Comparison of ENCODE assay signal across 8 cellular contexts in genomic region chr7:21426958-21427860, GRCh38. TPM values are rescaled to one million over a fixed set of nuclear protein-coding genes. Genes with fewer than 3 reads are reported as not detected.
DNase-seq lines count a peak whose midpoint lies in the region; ATAC-seq, FAIRE-seq and TF ChIP-seq lines count a peak whose summit lies in the region.

No MANE protein-coding gene starts in this region.

- H3K9ac ChIP-seq in HepG2 (ENCODE audit: insufficient read depth, low read depth, low read length) = peak overlapping the region; percentile 84

- no peaks in the 10 kb centered on the region for H4K20me1 ChIP-seq in HepG2 (ENCODE audit: insufficient read depth, low read length)

- CTCF ChIA-PET in HepG2 (lab: Yijun Ruan, JAX; ENCODE audit: low intra/inter-chr PET ratio, low total read pairs) = no interaction called here

- ATAC-seq in GM19395 (IDR thresholded peaks at IDR 0.05; ENCODE audit: unreplicated experiment) (peak; percentile 79), HG03558 (IDR thresholded peaks at IDR 0.05; ENCODE audit: extremely low read depth, unreplicated experiment) (peak; percentile 74), HepG2 (peak; percentile 93)

- no peaks in the 10 kb centered on the region for H3K9me3 Mint-ChIP-seq in CD14-positive monocyte

- peak overlapping the region; percentile 70 to 82 (median 75) for H3K4me3 ChIP-seq in HepG2 (replicated peaks in 1 of 3; ENCODE audit: insufficient read depth in 1 of 3, low read depth in 2 of 3, low read length in 3 of 3)

- H3K79me2 ChIP-seq in HepG2 (ENCODE audit: insufficient read depth, low read length) = no peaks in the 10 kb centered on the region

- H3K9me3 ChIP-seq in HepG2 (ENCODE audit: low read length) = no peaks in the 10 kb centered on the region

- TF ChIP-seq EP300 in HepG2 (IDR thresholded peaks at IDR 0.05; ENCODE audit: low read depth in 2 of 2, low read length in 2 of 2) = 0 out of 4 replicates have a peak, but pooled peaks of 1 of the 2 experiments have one; percentile 26
- TF ChIP-seq EP300 in HepG2 (CRISPR knock-in tag; IDR thresholded peaks at IDR 0.05; ENCODE audit: borderline replicate concordance) = no peak

- TSS peak; percentile 79 for BruUV-seq in HepG2 (replicated peaks; lab: Mats Ljungman, UMichigan)

- H3K4me1 Mint-ChIP-seq in CD14-positive monocyte = peaks cover 41% of the 10 kb centered on the region

- intact Hi-C loops in CD14-positive monocyte (cut with micrococcal nuclease) = loop anchor here (5.0 kb wide), 1 partner anchor 70 kb away; no protein-coding TSS in a partner anchor
- intact Hi-C loops in HepG2 (cut with micrococcal nuclease; ENCODE audit: unreplicated experiment) = loop anchor here (1.0 to 5.0 kb wide), 3 partner anchors 60 to 166 kb away; no protein-coding TSS in a partner anchor

- peak overlapping the region; percentile 95 for H3K27ac ChIP-seq in HepG2 (ENCODE audit: extremely low read length, insufficient read depth, low read length)

- DNase-seq in CD14-positive monocyte (ENCODE audit: low spot score) (peak; percentile 98), NCI-H748 (lab: John Stamatoyannopoulos, UW; ENCODE audit: unreplicated experiment) (peak; percentile 99), dermis blood vessel endothelial cell (peak; percentile 98), HepG2 (ENCODE audit: low spot score) (peak; percentile 94)
- DNase-seq in activated CD4-positive, alpha-beta T cell treated with anti-CD3 and anti-CD28 coated beads, Interleukin-2, amount 50 U/mL, for 24 hours (ENCODE audit: low read depth in 1 of 2, low spot score in 1 of 2) = peak; percentile 98
- peak; percentile 95 to 97 for DNase-seq in stimulated activated CD4-positive, alpha-beta T cell treated with anti-CD3 and anti-CD28 coated beads, Interleukin-2, amount 100 ng/mL, for 48 hours

- TF ChIP-seq CTCF in CD14-positive monocyte (IDR thresholded peaks at IDR 0.05) (no peak), HepG2 (CRISPR knock-in tag; IDR thresholded peaks at IDR 0.05) (peak; percentile 13; the same call in 1 of the 2 replicates)

- WGBS in HepG2 (ENCODE audit: low lambda C conversion rate) = 2% methylated on average over 27 of the region's 78 CpGs

- peak overlapping the region; percentile 97 to 99 for H3K4me3 Mint-ChIP-seq in CD14-positive monocyte

- H3K36me3 Mint-ChIP-seq in CD14-positive monocyte = peaks cover 0 to 11% of the 10 kb centered on the region in 2 donors

- peak overlapping the region; percentile 97 to 100 (median 99) for H3K27ac Mint-ChIP-seq in CD14-positive monocyte

- peak; percentile 72 for FAIRE-seq in HepG2 (lab: Jason Lieb, UNC)

- H3K36me3 ChIP-seq in HepG2 (replicated peaks in 1 of 2; ENCODE audit: control insufficient read depth in 1 of 2, insufficient read depth in 2 of 2, low read length in 2 of 2) = no peaks in the 10 kb centered on the region; a peak in 1 of 5 replicates

- peaks cover 0 to 2% (median 0%) of the 10 kb centered on the region in 3 donors for H3K27me3 Mint-ChIP-seq in CD14-positive monocyte (ENCODE audit: low read depth in 3 of 3)

- POLR2A ChIA-PET in HepG2 (lab: Yijun Ruan, JAX) = interaction anchor here (0.5 kb wide), 1 partner anchor 56 kb away, joined by 3 read pairs; no protein-coding TSS in a partner anchor

- no peak for TF ChIP-seq RAD21 in HepG2 (CRISPR knock-in tag; IDR thresholded peaks at IDR 0.05)

- peaks cover 39% of the 10 kb centered on the region for H3K4me1 ChIP-seq in HepG2 (ENCODE audit: insufficient read depth, low read length)

- in situ Hi-C loops in HepG2 (cut with HindIII; ENCODE audit: extremely low pct_ligation_motif_present, low pct_unique_long_range_greater_than_20kb) = no loop called here

- peak; percentile 59 to 67; a peak in 3 of 4 replicates for TF ChIP-seq POLR2A in HepG2 (IDR thresholded peaks at IDR 0.05; ENCODE audit: insufficient read depth in 1 of 2, low read depth in 2 of 2, low read length in 2 of 2)

- peak overlapping the region; percentile 75 for H2AFZ ChIP-seq in HepG2 (ENCODE audit: low read length)

- no peaks in the 10 kb centered on the region for H3K27me3 ChIP-seq in HepG2 (ENCODE audit: control insufficient read depth in 1 of 2, insufficient read depth in 2 of 2, low read length in 2 of 2)

- peak overlapping the region; percentile 97 for H3K4me2 ChIP-seq in HepG2 (ENCODE audit: low read depth, low read length)

TF ChIP-seq in HepG2, 621 proteins besides CTCF, POLR2A, EP300 and RAD21 (continues in another document):
- TF ChIP-seq PRMT3 (CRISPR knock-in tag; IDR thresholded peaks at IDR 0.05; ENCODE audit: borderline replicate concordance, low read depth) (no peak), SRSF1 (optimal IDR thresholded peaks at IDR 0.05; ENCODE audit: low read depth, low read length) (peak; percentile 76), ZNF747 (CRISPR knock-in tag; IDR thresholded peaks at IDR 0.05; ENCODE audit: borderline replicate concordance) (peak; percentile 67; the same call in 1 of the 2 replicates), IRX3 (CRISPR knock-in tag; IDR thresholded peaks at IDR 0.05; ENCODE audit: borderline replicate concordance, low read depth) (peak; percentile 49; the same call in 1 of the 2 replicates), ZBTB7A (CRISPR knock-in tag; IDR thresholded peaks at IDR 0.05) (0 out of 2 replicates have a peak, but pooled peaks have one; percentile 24), TCF7 (IDR thresholded peaks at IDR 0.05; ENCODE audit: low read depth) (no peak), KLF15 (CRISPR knock-in tag; IDR thresholded peaks at IDR 0.05; ENCODE audit: borderline replicate concordance) (peak; percentile 93; the same call in 1 of the 2 replicates), NR2F1 (CRISPR knock-in tag; IDR thresholded peaks at IDR 0.05) (no peak), ZNF607 (CRISPR knock-in tag; IDR thresholded peaks at IDR 0.05; ENCODE audit: borderline replicate concordance) (no peak; the same call in 1 of the 2 replicates), ZNF678 (CRISPR knock-in tag; IDR thresholded peaks at IDR 0.05) (0 out of 2 replicates have a peak, but pooled peaks have one; percentile 22), GTF2F1 (IDR thresholded peaks at IDR 0.05; ENCODE audit: low read length) (no peak)
- TF ChIP-seq, protein P1, sequence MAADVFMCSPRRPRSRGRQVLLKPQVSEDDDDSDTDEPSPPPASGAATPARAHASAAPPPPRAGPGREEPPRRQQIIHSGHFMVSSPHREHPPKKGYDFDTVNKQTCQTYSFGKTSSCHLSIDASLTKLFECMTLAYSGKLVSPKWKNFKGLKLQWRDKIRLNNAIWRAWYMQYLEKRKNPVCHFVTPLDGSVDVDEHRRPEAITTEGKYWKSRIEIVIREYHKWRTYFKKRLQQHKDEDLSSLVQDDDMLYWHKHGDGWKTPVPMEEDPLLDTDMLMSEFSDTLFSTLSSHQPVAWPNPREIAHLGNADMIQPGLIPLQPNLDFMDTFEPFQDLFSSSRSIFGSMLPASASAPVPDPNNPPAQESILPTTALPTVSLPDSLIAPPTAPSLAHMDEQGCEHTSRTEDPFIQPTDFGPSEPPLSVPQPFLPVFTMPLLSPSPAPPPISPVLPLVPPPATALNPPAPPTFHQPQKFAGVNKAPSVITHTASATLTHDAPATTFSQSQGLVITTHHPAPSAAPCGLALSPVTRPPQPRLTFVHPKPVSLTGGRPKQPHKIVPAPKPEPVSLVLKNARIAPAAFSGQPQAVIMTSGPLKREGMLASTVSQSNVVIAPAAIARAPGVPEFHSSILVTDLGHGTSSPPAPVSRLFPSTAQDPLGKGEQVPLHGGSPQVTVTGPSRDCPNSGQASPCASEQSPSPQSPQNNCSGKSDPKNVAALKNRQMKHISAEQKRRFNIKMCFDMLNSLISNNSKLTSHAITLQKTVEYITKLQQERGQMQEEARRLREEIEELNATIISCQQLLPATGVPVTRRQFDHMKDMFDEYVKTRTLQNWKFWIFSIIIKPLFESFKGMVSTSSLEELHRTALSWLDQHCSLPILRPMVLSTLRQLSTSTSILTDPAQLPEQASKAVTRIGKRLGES (CRISPR knock-in tag; IDR thresholded peaks at IDR 0.05; ENCODE audit: borderline replicate concordance) = no peak

RNA-seq across cellular contexts. Expression of gene SP4, which starts 0.7 kb away (rescaled TPM):
- polyA plus RNA-seq in CD14-positive monocyte (1 to 10 TPM; 1.3 to 1.8 TPM), HepG2 (2011; rRNA removed) (2.7 TPM in 2 replicates)
- total RNA-seq in dermis blood vessel endothelial cell (6.5 and 8.4 TPM in 2 replicates), HepG2 (2016; rRNA removed; fragmentation: Illumina TruSeq; extraction: Trizol) (4.8 and 6.5 TPM in 2 replicates)
- total RNA-seq in HepG2 (2016; cell fraction: cytosol; rRNA removed; fragmentation: Illumina TruSeq; extraction: Trizol; ENCODE audit: low read depth) = 0.71 and 2.3 TPM in 2 replicates
- 4.6 and 6.8 TPM in 2 replicates for total RNA-seq in HepG2 (2016; cell fraction: insoluble cytoplasmic fraction; rRNA removed; fragmentation: Illumina TruSeq; extraction: Trizol)
- 2.0 and 2.7 TPM in 2 replicates for total RNA-seq in HepG2 (2016; cell fraction: membrane; rRNA removed; fragmentation: Illumina TruSeq; extraction: Trizol)
- total RNA-seq in HepG2 (2016; cell fraction: nucleus; rRNA removed; fragmentation: Illumina TruSeq; extraction: Trizol) = 7.3 and 10.5 TPM in 2 replicates
- 1.4 and 1.9 TPM in 2 replicates for polyA plus RNA-seq in HepG2 (2011; cell fraction: cytosol; rRNA removed)
- polyA plus RNA-seq in HepG2 (2011; cell fraction: nucleus; rRNA removed) = 2.0 and 2.1 TPM in 2 replicates
- 1.9 and 2.1 TPM in 2 replicates for polyA plus RNA-seq in HepG2 (2012)
- 0.09 and 0.10 TPM in 2 replicates for polyA plus RNA-seq in HepG2 (2016; cell fraction: cytosol; fragmentation: Illumina TruSeq; extraction: Trizol; ENCODE audit: low read depth)
- 3.8 and 4.0 TPM in 2 replicates for polyA plus RNA-seq in HepG2 (2016; cell fraction: insoluble cytoplasmic fraction; fragmentation: Illumina TruSeq; extraction: Trizol; ENCODE audit: low read depth)
- 0.48 and 0.50 TPM in 2 replicates for polyA plus RNA-seq in HepG2 (2016; cell fraction: membrane; fragmentation: Illumina TruSeq; extraction: Trizol; ENCODE audit: low read depth)
- polyA plus RNA-seq in HepG2 (2016; cell fraction: nucleus; fragmentation: Illumina TruSeq; extraction: Trizol; ENCODE audit: insufficient read depth, low read depth) = 3.0 and 3.5 TPM in 2 replicates
- polyA minus RNA-seq in HepG2 (2011; rRNA and poly(A)+ RNA removed; ENCODE audit: low replicate concordance) = 11.1 and 11.3 TPM in 2 replicates
- 5.0 and 5.8 TPM in 2 replicates for polyA minus RNA-seq in HepG2 (2011; cell fraction: cytosol; rRNA and poly(A)+ RNA removed)
- polyA minus RNA-seq in HepG2 (2011; cell fraction: nucleus; rRNA and poly(A)+ RNA removed) = 23.1 and 26.9 TPM in 2 replicates

Comparison
In these comparisons a context has a peak if more than half of its experiments do, and no peak if none do; other contexts are left out.
1. Peak in every context shown above with its lines: DNase-seq, ATAC-seq, H3K4me3 ChIP-seq and H3K27ac ChIP-seq.